In the genomic region with DNA sequence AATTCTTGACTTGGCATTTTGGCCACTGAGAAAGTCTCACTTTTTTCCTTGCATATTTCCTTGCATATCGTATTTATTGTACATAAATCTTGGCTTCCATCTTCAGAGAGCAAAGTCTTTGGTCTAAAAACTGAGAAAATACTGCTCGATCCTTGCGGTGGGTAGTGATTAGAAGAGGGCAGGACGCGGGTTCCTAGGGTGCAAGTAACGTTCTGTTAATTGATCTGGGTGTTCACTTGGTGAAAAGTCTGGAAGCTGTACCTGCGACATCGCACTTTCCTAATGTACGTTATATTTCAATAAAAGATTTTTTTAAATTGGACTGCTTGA, we compare ENCODE assay signal across 8 cellular contexts. TPM values are rescaled to one million over a fixed set of nuclear protein-coding genes. Genes with fewer than 3 reads are reported as not detected.
A peak's percentile ranks its signal among the peaks of the same experiment; 100 is the strongest.
DNase-seq lines count a peak whose midpoint lies in the region; ATAC-seq and TF ChIP-seq lines count a peak whose summit lies in the region.

No MANE protein-coding gene starts in this region.

- H3K4me1 ChIP-seq in iPS-20b (ENCODE audit: insufficient read depth, low read length): peaks cover 11% of the 10 kb centered on the region; the same call in 1 of the 2 replicates
- peaks cover 0 to 84% (median 67%) of the 10 kb centered on the region in 4 donors for H3K4me1 ChIP-seq in tibial nerve

- H3K27me3 Mint-ChIP-seq in activated naive CD4-positive, alpha-beta T cell treated with anti-CD3 and anti-CD28 coated beads, Interleukin-2, amount 10 ng/mL, durations not matched to agents 7 days and 5 days: peaks cover 5% of the 10 kb centered on the region
- no peaks in the 10 kb centered on the region for H3K27me3 Mint-ChIP-seq in T-helper 2 cell treated with Interferon-gamma antibody and Interleukin-4, amounts not matched to agents 5 μg/mL and 100 μg/mL, for 36 hours (ENCODE audit: low read depth)

- TF ChIP-seq CTCF in tibial nerve (IDR thresholded peaks at IDR 0.05): no peak

- H3K27ac Mint-ChIP-seq in activated naive CD4-positive, alpha-beta T cell treated with anti-CD3 and anti-CD28 coated beads, Interleukin-2, amount 10 ng/mL, durations not matched to agents 7 days and 5 days: peak overlapping the region; percentile 98
- H3K27ac Mint-ChIP-seq in T-helper 2 cell treated with Interferon-gamma antibody and Interleukin-4, amounts not matched to agents 5 μg/mL and 100 μg/mL, for 36 hours: peak overlapping the region; percentile 91

- H3K36me3 ChIP-seq in iPS-20b (ENCODE audit: insufficient read depth, low read depth, low read length) (peaks cover 11% of the 10 kb centered on the region), tibial nerve (peaks cover 0 to 6% (median 0%) of the 10 kb centered on the region in 3 donors)

- H3K4me3 Mint-ChIP-seq in activated naive CD4-positive, alpha-beta T cell treated with anti-CD3 and anti-CD28 coated beads, Interleukin-2, amount 10 ng/mL, durations not matched to agents 7 days and 5 days: peak overlapping the region; percentile 65
- H3K4me3 Mint-ChIP-seq in T-helper 2 cell treated with Interferon-gamma antibody and Interleukin-4, amounts not matched to agents 5 μg/mL and 100 μg/mL, for 36 hours: peak overlapping the region; percentile 81

- ATAC-seq in left lobe of liver: no peak
- no peak for ATAC-seq in HG02642 (IDR thresholded peaks at IDR 0.05; ENCODE audit: poor library complexity, unreplicated experiment)

- DNase-seq in activated naive CD4-positive, alpha-beta T cell treated with anti-CD3 and anti-CD28 coated beads, Interleukin-2, amount 10 ng/mL, durations not matched to agents 7 days and 5 days: no peak
- DNase-seq in activated naive CD4-positive, alpha-beta T cell (lab: John Stamatoyannopoulos, UW): no peak
- DNase-seq in T-helper 2 cell treated with Interferon-gamma antibody and Interleukin-4, amounts not matched to agents 5 μg/mL and 100 μg/mL, for 36 hours (ENCODE audit: low spot score): no peak
- DNase-seq in tibial nerve (ENCODE audit: low spot score in 2 of 2): no peak
- DNase-seq in left lobe of liver (ENCODE audit: low spot score): no peak
- no peak for DNase-seq in HEK293T (ENCODE audit: extremely low spot score)

- POLR2A ChIA-PET in HEK293T (lab: Yijun Ruan, JAX): interaction anchor here (0.6 to 3.0 kb wide), 12 partner anchors 8 to 320 kb away, joined by 3 to 24 read pairs (median 4); partner anchors contain the start of gene RNF157

- CTCF ChIA-PET in activated naive CD4-positive, alpha-beta T cell treated with anti-CD3 and anti-CD28 coated beads, Interleukin-2, amount 10 ng/mL, durations not matched to agents 7 days and 5 days (lab: Charles Lee): interaction anchor here (1.0 to 4.1 kb wide), 7 partner anchors 8 to 75 kb away, joined by 3 to 39 read pairs (median 4); no protein-coding TSS in a partner anchor
- CTCF ChIA-PET in HEK293T (lab: Yijun Ruan, JAX): interaction anchor here (0.6 to 1.5 kb wide), 4 partner anchors 15 to 967 kb away, joined by 3 to 8 read pairs (median 3); no protein-coding TSS in a partner anchor

- no peaks in the 10 kb centered on the region for H3K9me3 ChIP-seq in iPS-20b (ENCODE audit: insufficient read depth, low read depth, low read length)
- H3K9me3 ChIP-seq in tibial nerve: no peaks in the 10 kb centered on the region

- H3K27ac ChIP-seq in iPS-20b (ENCODE audit: low read length) (no peak overlapping the region), tibial nerve (peak overlapping the region in 3 of 4 donors; percentile 70 to 94 (median 83))

- 30 to 32% methylated on average over 9 of the region's 9 CpGs for WGBS in tibial nerve, 2 donors

- TF ChIP-seq POLR2A in tibial nerve (IDR thresholded peaks at IDR 0.05): no peak

- H3K27me3 ChIP-seq in iPS-20b (ENCODE audit: insufficient read depth, low read length) (no peaks in the 10 kb centered on the region), tibial nerve (no peaks in the 10 kb centered on the region)

- no peak for TF ChIP-seq EP300 in tibial nerve (IDR thresholded peaks at IDR 0.05)

- H3K4me1 Mint-ChIP-seq in activated naive CD4-positive, alpha-beta T cell treated with anti-CD3 and anti-CD28 coated beads, Interleukin-2, amount 10 ng/mL, durations not matched to agents 7 days and 5 days: peaks cover 56% of the 10 kb centered on the region
- peaks cover 49% of the 10 kb centered on the region for H3K4me1 Mint-ChIP-seq in T-helper 2 cell treated with Interferon-gamma antibody and Interleukin-4, amounts not matched to agents 5 μg/mL and 100 μg/mL, for 36 hours (ENCODE audit: low read depth)

- no peaks in the 10 kb centered on the region for H3K9me3 Mint-ChIP-seq in activated naive CD4-positive, alpha-beta T cell treated with anti-CD3 and anti-CD28 coated beads, Interleukin-2, amount 10 ng/mL, durations not matched to agents 7 days and 5 days
- no peaks in the 10 kb centered on the region for H3K9me3 Mint-ChIP-seq in T-helper 2 cell treated with Interferon-gamma antibody and Interleukin-4, amounts not matched to agents 5 μg/mL and 100 μg/mL, for 36 hours

- H3K36me3 Mint-ChIP-seq in activated naive CD4-positive, alpha-beta T cell treated with anti-CD3 and anti-CD28 coated beads, Interleukin-2, amount 10 ng/mL, durations not matched to agents 7 days and 5 days: peaks cover 43% of the 10 kb centered on the region
- peaks cover 28% of the 10 kb centered on the region for H3K36me3 Mint-ChIP-seq in T-helper 2 cell treated with Interferon-gamma antibody and Interleukin-4, amounts not matched to agents 5 μg/mL and 100 μg/mL, for 36 hours (ENCODE audit: low read depth)

- H3K4me3 ChIP-seq in iPS-20b (ENCODE audit: low read length) (peak overlapping the region; percentile 55), tibial nerve (peak overlapping the region in 1 of 4 donors; percentile 19)

- peak overlapping the region; percentile 50; the same call in 1 of the 2 replicates for H3K9ac ChIP-seq in iPS-20b (ENCODE audit: low read depth, low read length)

TF ChIP-seq in HEK293T, 16 proteins besides CTCF, POLR2A, EP300 and RAD21:
- TF ChIP-seq, protein P1, sequence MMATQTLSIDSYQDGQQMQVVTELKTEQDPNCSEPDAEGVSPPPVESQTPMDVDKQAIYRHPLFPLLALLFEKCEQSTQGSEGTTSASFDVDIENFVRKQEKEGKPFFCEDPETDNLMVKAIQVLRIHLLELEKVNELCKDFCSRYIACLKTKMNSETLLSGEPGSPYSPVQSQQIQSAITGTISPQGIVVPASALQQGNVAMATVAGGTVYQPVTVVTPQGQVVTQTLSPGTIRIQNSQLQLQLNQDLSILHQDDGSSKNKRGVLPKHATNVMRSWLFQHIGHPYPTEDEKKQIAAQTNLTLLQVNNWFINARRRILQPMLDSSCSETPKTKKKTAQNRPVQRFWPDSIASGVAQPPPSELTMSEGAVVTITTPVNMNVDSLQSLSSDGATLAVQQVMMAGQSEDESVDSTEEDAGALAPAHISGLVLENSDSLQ (IDR thresholded peaks at IDR 0.05): no peak
- TF ChIP-seq ZNF384 (IDR thresholded peaks at IDR 0.05): no peak
- no peak for TF ChIP-seq CTBP1 (IDR thresholded peaks at IDR 0.05; ENCODE audit: borderline replicate concordance)
- TF ChIP-seq FOXM1 (IDR thresholded peaks at IDR 0.05; ENCODE audit: borderline replicate concordance): no peak
- no peak for TF ChIP-seq ARNT (IDR thresholded peaks at IDR 0.05)
- no peak for TF ChIP-seq SP1 (IDR thresholded peaks at IDR 0.05)
- TF ChIP-seq NFRKB (IDR thresholded peaks at IDR 0.05): no peak
- TF ChIP-seq FOXA1 (IDR thresholded peaks at IDR 0.05): no peak
- no peak for TF ChIP-seq BHLHE40 (IDR thresholded peaks at IDR 0.05; ENCODE audit: borderline replicate concordance)
- TF ChIP-seq L3MBTL2 (conservative IDR thresholded peaks at IDR 0.05): no peak
- TF ChIP-seq SUZ12 (IDR thresholded peaks at IDR 0.05): no peak
- no peak for TF ChIP-seq HDGF (IDR thresholded peaks at IDR 0.05; ENCODE audit: borderline replicate concordance)
- no peak for TF ChIP-seq FOXK2 (IDR thresholded peaks at IDR 0.05)
- TF ChIP-seq TARDBP (IDR thresholded peaks at IDR 0.05): no peak
- TF ChIP-seq LEF1 (IDR thresholded peaks at IDR 0.05; ENCODE audit: borderline replicate concordance): no peak
- TF ChIP-seq ELF4 (IDR thresholded peaks at IDR 0.05): no peak
TF ChIP-seq in HEK293T: peak in this region for 0.

RNA-seq across cellular contexts. Expression of gene UBALD2, which starts 0.8 kb away (rescaled TPM):
- total RNA-seq in tibial nerve (10 to 100 TPM; 12.7 to 26.9 (median 20.4) TPM), left lobe of liver (23.8 TPM)

RNA-seq across cellular contexts. Expression of gene RNF157, which starts 24.1 kb away (rescaled TPM):
- total RNA-seq in tibial nerve (10 to 100 TPM; 11.1 to 18.9 (median 15.2) TPM), left lobe of liver (12.4 TPM)

RNA-seq across cellular contexts. Expression of gene QRICH2, which starts 43.7 kb away (rescaled TPM):
- total RNA-seq in tibial nerve (1 to 10 TPM; 2.0 to 8.4 (median 5.2) TPM), left lobe of liver (2.6 TPM)
